Comparison of ENCODE assay signal across 26 cellular contexts in genomic region chr2:39922679-39923416, GRCh38.
A peak's percentile ranks its signal among the peaks of the same experiment; 100 is the strongest.
DNase-seq lines count a peak whose midpoint lies in the region; ATAC-seq, FAIRE-seq and TF ChIP-seq lines count a peak whose summit lies in the region.
"Had no signal": no experiment of that assay in that cellular context is flagged by ENCODE, and none has a peak within 500 bp of the region (broad histone marks: within the 10 kb centered on the region; RNA-seq: fewer than 3 reads in every experiment).

No MANE protein-coding gene starts in this region.

- H3K27ac ChIP-seq in SK-N-SH (ENCODE audit: low read depth in 2 of 2, low read length in 1 of 2) (no peak overlapping the region), GM23338 (ENCODE audit: low read depth) (no peak overlapping the region), astrocyte (ENCODE audit: low read depth, low read length) (no peak overlapping the region), right atrium auricular region (no peak overlapping the region)
- H3K27ac ChIP-seq: 22Rv1, GM23248, RWPE1 had no signal

- H3K9me3 ChIP-seq in SK-N-SH (no peaks in the 10 kb centered on the region), astrocyte (ENCODE audit: insufficient read depth, low read depth, low read length) (no peaks in the 10 kb centered on the region), right atrium auricular region (no peaks in the 10 kb centered on the region)
- H3K9me3 ChIP-seq: HAP-1 had no signal

- no peaks in the 10 kb centered on the region for H3K4me1 ChIP-seq in SK-N-SH (ENCODE audit: control insufficient read depth in 1 of 2, insufficient read depth in 2 of 2, low read depth in 1 of 2, low read length in 1 of 2)
- H3K4me1 ChIP-seq in GM23338 (ENCODE audit: insufficient read depth): peaks cover 19% of the 10 kb centered on the region
- H3K4me1 ChIP-seq in astrocyte (ENCODE audit: insufficient read depth, low read length): no peaks in the 10 kb centered on the region
- no peaks in the 10 kb centered on the region for H3K4me1 ChIP-seq in right atrium auricular region
- H3K4me1 ChIP-seq: HAP-1 had no signal

- FAIRE-seq in astrocyte (lab: Jason Lieb, UNC): peak; percentile 32
- FAIRE-seq: HTR-8/SVneo had no signal

- WGBS in SK-N-SH (ENCODE audit: low lambda C conversion rate): 63% methylated on average over 5 of the region's 5 CpGs

- TF ChIP-seq CTCF in SK-N-SH (IDR thresholded peaks at IDR 0.05) (no peak), GM23338 (conservative IDR thresholded peaks at IDR 0.05; ENCODE audit: low read depth in 2 of 2) (no peak), astrocyte (IDR thresholded peaks at IDR 0.05; ENCODE audit: insufficient read depth, low read depth, low read length) (no peak), mesothelial cell of epicardium (IDR thresholded peaks at IDR 0.05; ENCODE audit: unreplicated experiment) (no peak), right atrium auricular region (IDR thresholded peaks at IDR 0.05) (no peak)

- H3K4me3 Mint-ChIP-seq in GM23338: no peak overlapping the region
- H3K4me3 Mint-ChIP-seq in astrocyte (ENCODE audit: unreplicated experiment): no peak overlapping the region
- no peak overlapping the region for H3K4me3 Mint-ChIP-seq in mesothelial cell of epicardium
- H3K4me3 Mint-ChIP-seq: HFFc6 had no signal

- H3K36me3 ChIP-seq in SK-N-SH (replicated peaks in 1 of 2; ENCODE audit: control insufficient read depth in 1 of 2, insufficient read depth in 2 of 2, low read length in 1 of 2) (no peaks in the 10 kb centered on the region), GM23338 (ENCODE audit: insufficient read depth) (no peaks in the 10 kb centered on the region), astrocyte (ENCODE audit: insufficient read depth, low read length) (no peaks in the 10 kb centered on the region), right atrium auricular region (no peaks in the 10 kb centered on the region)
- H3K36me3 ChIP-seq: HAP-1 had no signal

- H3K27me3 Mint-ChIP-seq in GM23338 (ENCODE audit: insufficient read depth, low read depth, poor library complexity) (peaks cover 4% of the 10 kb centered on the region), astrocyte (ENCODE audit: low read depth, unreplicated experiment) (no peaks in the 10 kb centered on the region), mesothelial cell of epicardium (ENCODE audit: low read depth) (no peaks in the 10 kb centered on the region)

- H3K9me3 Mint-ChIP-seq in GM23338 (no peaks in the 10 kb centered on the region), astrocyte (ENCODE audit: unreplicated experiment) (no peaks in the 10 kb centered on the region), mesothelial cell of epicardium (no peaks in the 10 kb centered on the region)
- H3K9me3 Mint-ChIP-seq: HFFc6 had no signal

- H4K20me1 ChIP-seq in SK-N-SH (ENCODE audit: insufficient read depth) (no peaks in the 10 kb centered on the region), GM23338 (replicated peaks; ENCODE audit: insufficient read depth) (no peaks in the 10 kb centered on the region), astrocyte (ENCODE audit: insufficient read depth, low read length) (no peaks in the 10 kb centered on the region)

- H2AFZ ChIP-seq in SK-N-SH (ENCODE audit: low read depth) (no peak overlapping the region), GM23338 (no peak overlapping the region), astrocyte (ENCODE audit: low read depth, low read length) (no peak overlapping the region)
- H2AFZ ChIP-seq: GM23248 had no signal

- H3K4me2 ChIP-seq in SK-N-SH: no peak overlapping the region
- peak overlapping the region; percentile 11; the same call in 1 of the 2 replicates for H3K4me2 ChIP-seq in GM23338
- H3K4me2 ChIP-seq in astrocyte (ENCODE audit: low read length): no peak overlapping the region

- H3K36me3 Mint-ChIP-seq in GM23338 (ENCODE audit: low read depth) (no peaks in the 10 kb centered on the region), astrocyte (ENCODE audit: low read depth, unreplicated experiment) (no peaks in the 10 kb centered on the region), mesothelial cell of epicardium (no peaks in the 10 kb centered on the region)

- H3K4me3 ChIP-seq in SK-N-SH (ENCODE audit: low read depth in 2 of 2, low read length in 1 of 2) (no peak overlapping the region), GM23338 (no peak overlapping the region), astrocyte (ENCODE audit: insufficient read depth, low read depth, low read length) (no peak overlapping the region), right atrium auricular region (no peak overlapping the region)
- H3K4me3 ChIP-seq: GM23248, HAP-1 had no signal

- H3K27ac Mint-ChIP-seq in GM23338 (no peak overlapping the region), astrocyte (ENCODE audit: unreplicated experiment) (no peak overlapping the region), mesothelial cell of epicardium (peak overlapping the region; percentile 2)
- H3K27ac Mint-ChIP-seq: HFFc6 had no signal

- no peak for TF ChIP-seq EP300 in SK-N-SH (IDR thresholded peaks at IDR 0.05; ENCODE audit: borderline replicate concordance in 1 of 2, low read depth in 1 of 2, low read length in 1 of 2)

- H3F3A ChIP-seq in SK-N-SH (replicated peaks; ENCODE audit: insufficient read depth): no peaks in the 10 kb centered on the region
- no peaks in the 10 kb centered on the region for H3F3A ChIP-seq in GM23338 (replicated peaks; ENCODE audit: low read depth)

- H3K9ac ChIP-seq in SK-N-SH: no peak overlapping the region
- no peak overlapping the region for H3K9ac ChIP-seq in astrocyte (ENCODE audit: low read length)
- H3K9ac ChIP-seq: GM23248, KMS-11 had no signal

- ATAC-seq in SK-N-SH treated with all-trans-retinoic acid at 6 μM for 48 hours (no peak), GM23338 (no peak)
- ATAC-seq: Panc1 had no signal

- TF ChIP-seq RAD21 in SK-N-SH (IDR thresholded peaks at IDR 0.05; ENCODE audit: low read length): no peak

- CTCF ChIA-PET in SK-N-SH (lab: Yijun Ruan, JAX): interaction anchor here (0.7 to 3.3 kb wide), 7 partner anchors 9 to 1859 kb away, joined by 3 to 27 read pairs (median 3); no protein-coding TSS in a partner anchor

- POLR2A ChIA-PET in SK-N-SH (lab: Yijun Ruan, JAX): no interaction called here

- H3K27me3 ChIP-seq in SK-N-SH (ENCODE audit: insufficient read depth): no peaks in the 10 kb centered on the region
- no peaks in the 10 kb centered on the region for H3K27me3 ChIP-seq in GM23338 (ENCODE audit: insufficient read depth)
- H3K27me3 ChIP-seq in astrocyte (ENCODE audit: insufficient read depth, low read length): no peaks in the 10 kb centered on the region
- no peaks in the 10 kb centered on the region for H3K27me3 ChIP-seq in right atrium auricular region

- no peaks in the 10 kb centered on the region for H3K9me2 ChIP-seq in SK-N-SH
- peaks cover 14% of the 10 kb centered on the region; the same call in 1 of the 2 replicates for H3K9me2 ChIP-seq in GM23338 (ENCODE audit: insufficient read depth)

- no peaks in the 10 kb centered on the region for H3K79me2 ChIP-seq in SK-N-SH (ENCODE audit: insufficient read depth)
- no peaks in the 10 kb centered on the region for H3K79me2 ChIP-seq in GM23338 (replicated peaks; ENCODE audit: insufficient read depth)
- H3K79me2 ChIP-seq in astrocyte (ENCODE audit: insufficient read depth, low read length): no peaks in the 10 kb centered on the region

- H3K4me1 Mint-ChIP-seq in GM23338 (peaks cover 27% of the 10 kb centered on the region), astrocyte (ENCODE audit: low read depth, unreplicated experiment) (peaks cover 2% of the 10 kb centered on the region), mesothelial cell of epicardium (peaks cover 43% of the 10 kb centered on the region)

- DNase-seq in SK-N-SH (no peak), GM23338 (ENCODE audit: low spot score) (no peak), astrocyte (ENCODE audit: low read depth) (peak; percentile 59), mesothelial cell of epicardium (ENCODE audit: low spot score in 2 of 2, unreplicated experiment in 2 of 2) (no peak), GF-D8 (lab: John Stamatoyannopoulos, UW) (no peak), right atrium auricular region (ENCODE audit: low spot score) (no peak), Ammon's horn (ENCODE audit: low spot score) (no peak)
- DNase-seq: ACHN, Calu3, DMS79 treated with DMSO at 0.1 percent for 48 hours, GM23248, HFFc6, NCI-H1048, NCI-H1417, NCI-H1694, NCI-H2029 treated with DMSO at 0.1 percent for 48 hours, NCI-H2227 treated with DMSO at 0.1 percent for 48 hours, NCI-H526 treated with DMSO at 0.1 percent for 48 hours, SHP77 treated with DMSO at 0.1 percent for 48 hours had no signal

TF ChIP-seq in SK-N-SH treated with all-trans-retinoic acid at 6 μM for 48 hours, 23 proteins besides CTCF, POLR2A, EP300 and RAD21 (continues in another document):
- TF ChIP-seq BACH2 (CRISPR knock-in tag; IDR thresholded peaks at IDR 0.05; ENCODE audit: borderline replicate concordance): no peak

TF ChIP-seq in SK-N-SH, 30 proteins besides CTCF, POLR2A, EP300 and RAD21 (continues in another document):
- no peak for TF ChIP-seq POLR2AphosphoS5 (IDR thresholded peaks at IDR 0.05; ENCODE audit: low read depth, low read length)
- no peak for TF ChIP-seq CHD2 (IDR thresholded peaks at IDR 0.05; ENCODE audit: low read length, partially characterized antibody)
- no peak for TF ChIP-seq MEF2A (IDR thresholded peaks at IDR 0.05; ENCODE audit: borderline replicate concordance, low read depth)
- no peak for TF ChIP-seq TAF1 (IDR thresholded peaks at IDR 0.05; ENCODE audit: borderline replicate concordance, low read depth, low read length)
- no peak for TF ChIP-seq RCOR1 (IDR thresholded peaks at IDR 0.05; ENCODE audit: low read length)
- TF ChIP-seq JUND (IDR thresholded peaks at IDR 0.05): no peak

TF ChIP-seq in GM23338, 12 proteins besides CTCF, POLR2A, EP300 and RAD21 (continues in another document):
- TF ChIP-seq STAT1 (IDR thresholded peaks at IDR 0.05; ENCODE audit: unreplicated experiment) (no peak), ZNF331 (CRISPR knock-in tag; IDR thresholded peaks at IDR 0.05; ENCODE audit: low read depth) (no peak)
- TF ChIP-seq, protein P1, sequence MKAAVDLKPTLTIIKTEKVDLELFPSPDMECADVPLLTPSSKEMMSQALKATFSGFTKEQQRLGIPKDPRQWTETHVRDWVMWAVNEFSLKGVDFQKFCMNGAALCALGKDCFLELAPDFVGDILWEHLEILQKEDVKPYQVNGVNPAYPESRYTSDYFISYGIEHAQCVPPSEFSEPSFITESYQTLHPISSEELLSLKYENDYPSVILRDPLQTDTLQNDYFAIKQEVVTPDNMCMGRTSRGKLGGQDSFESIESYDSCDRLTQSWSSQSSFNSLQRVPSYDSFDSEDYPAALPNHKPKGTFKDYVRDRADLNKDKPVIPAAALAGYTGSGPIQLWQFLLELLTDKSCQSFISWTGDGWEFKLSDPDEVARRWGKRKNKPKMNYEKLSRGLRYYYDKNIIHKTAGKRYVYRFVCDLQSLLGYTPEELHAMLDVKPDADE (IDR thresholded peaks at IDR 0.05): no peak
